1 cellular context compared by ENCODE assay signal in the genomic region with DNA sequence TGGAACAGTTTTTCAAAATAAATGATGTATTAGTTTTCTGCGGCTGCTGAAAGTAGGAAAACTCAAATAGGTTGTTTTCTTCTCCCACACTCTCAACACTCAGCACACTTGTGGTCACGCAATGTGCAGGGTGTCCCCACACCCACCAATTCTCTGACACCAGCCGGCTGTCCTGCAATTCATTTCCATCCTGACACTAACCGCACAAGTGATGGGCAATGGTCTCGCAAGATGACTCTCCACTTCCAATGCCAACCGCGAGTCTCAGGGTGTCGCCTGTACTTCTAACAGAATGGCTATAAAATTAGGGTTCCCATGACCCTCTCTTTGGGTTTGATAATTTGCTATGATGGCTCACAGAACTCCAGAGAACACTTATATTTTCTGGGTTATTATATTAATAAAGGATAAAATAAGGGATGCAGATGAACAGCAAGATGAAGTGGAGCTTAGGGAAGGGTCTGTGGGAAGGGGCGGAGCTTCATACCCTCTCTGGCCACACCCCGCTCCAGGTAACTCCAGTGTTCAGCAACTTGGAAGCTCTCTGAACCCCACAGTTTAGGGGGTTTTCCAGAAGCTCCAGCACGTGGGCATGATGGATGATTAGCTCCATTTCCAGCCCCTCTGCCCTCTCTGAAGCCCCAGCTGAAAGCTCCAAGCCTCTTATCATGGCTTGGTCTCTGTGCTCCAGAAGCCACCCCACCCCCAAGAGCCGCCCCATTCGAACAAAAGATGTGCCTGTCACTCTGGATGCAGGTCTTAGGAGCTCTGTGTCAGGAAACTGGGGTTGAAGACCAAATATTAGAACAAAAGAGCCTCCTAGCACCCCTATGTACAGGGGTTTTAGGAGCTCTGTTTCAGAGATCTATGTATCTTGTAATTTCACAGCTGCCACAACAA.
TF ChIP-seq lines count a peak whose summit lies in the region.

No MANE protein-coding gene starts in this region.

TF ChIP-seq in H1, 55 proteins besides CTCF, POLR2A, EP300 and RAD21:
- TF ChIP-seq POU5F1 (IDR thresholded peaks at IDR 0.05; ENCODE audit: low read depth, low read length) = no peak
- no peak for TF ChIP-seq KDM5A (IDR thresholded peaks at IDR 0.05; ENCODE audit: low read length)
- TF ChIP-seq ASH2L (IDR thresholded peaks at IDR 0.05; ENCODE audit: low read length) = no peak
- no peak for TF ChIP-seq JUN (IDR thresholded peaks at IDR 0.05; ENCODE audit: low read depth, low read length)
- no peak for TF ChIP-seq RXRA (IDR thresholded peaks at IDR 0.05; ENCODE audit: insufficient read depth, low read depth, low read length)
- TF ChIP-seq BRCA1 (IDR thresholded peaks at IDR 0.05; ENCODE audit: low read depth, low read length) = no peak
- TF ChIP-seq BACH1 (IDR thresholded peaks at IDR 0.05; ENCODE audit: low read length) = no peak
- no peak for TF ChIP-seq TCF12 (IDR thresholded peaks at IDR 0.05; ENCODE audit: low read depth, low read length)
- TF ChIP-seq PHF8 (conservative IDR thresholded peaks at IDR 0.05; ENCODE audit: low read depth, low read length) = no peak
- TF ChIP-seq POLR2AphosphoS5 (IDR thresholded peaks at IDR 0.05; ENCODE audit: low read depth, low read length) = no peak
- TF ChIP-seq ATF2 (IDR thresholded peaks at IDR 0.05; ENCODE audit: low read length) = no peak
- no peak for TF ChIP-seq RBBP5 (IDR thresholded peaks at IDR 0.05; ENCODE audit: borderline replicate concordance, low read depth, low read length)
- no peak for TF ChIP-seq SRF (IDR thresholded peaks at IDR 0.05; ENCODE audit: low read depth, low read length)
- no peak for TF ChIP-seq EGR1 (IDR thresholded peaks at IDR 0.05; ENCODE audit: borderline replicate concordance, low read depth, low read length)
- TF ChIP-seq SP1 (IDR thresholded peaks at IDR 0.05; ENCODE audit: low read depth, low read length) = no peak
- TF ChIP-seq CHD1 (IDR thresholded peaks at IDR 0.05; ENCODE audit: low read depth, low read length) = no peak
TF ChIP-seq in H1: peak in this region for 0.
